In the genomic region with DNA sequence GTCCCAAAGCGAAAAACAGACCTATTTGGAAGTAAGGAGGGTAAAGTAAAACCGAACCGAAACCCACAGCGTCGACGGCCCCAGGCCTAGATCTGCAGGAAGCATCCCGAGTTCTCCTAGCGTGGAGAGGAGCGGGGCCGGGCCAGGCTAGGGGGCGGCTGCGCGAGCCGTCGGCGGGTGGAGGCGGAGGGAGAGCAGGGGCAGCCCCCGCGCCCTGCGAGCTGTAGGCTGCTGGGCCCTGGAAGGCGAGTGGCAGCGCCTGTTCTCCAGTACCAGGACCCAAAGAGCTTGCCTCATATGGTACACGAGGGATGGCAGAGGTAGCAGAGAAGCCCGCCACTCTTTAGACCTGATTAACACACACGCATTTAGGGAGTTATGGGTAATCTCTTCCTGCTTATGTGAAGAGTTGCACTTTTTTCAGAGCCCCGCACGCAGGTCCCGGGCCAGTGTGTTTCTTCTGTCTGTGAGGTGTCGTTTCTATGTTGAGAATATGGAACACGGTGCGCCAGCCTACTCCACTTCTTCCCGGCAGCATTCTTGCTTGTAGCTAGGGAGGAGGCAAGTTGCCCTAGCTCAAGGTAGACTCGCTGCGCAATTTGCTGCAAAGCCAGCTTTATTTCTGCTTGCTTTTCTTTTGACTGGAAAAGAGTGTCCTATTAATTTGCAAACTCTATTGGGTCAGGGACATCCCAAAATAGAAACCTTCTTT, we compare ENCODE assay signal across 8 cellular contexts.
DNase-seq lines count a peak whose midpoint lies in the region; ATAC-seq and TF ChIP-seq lines count a peak whose summit lies in the region.

No MANE protein-coding gene starts in this region.

- H3K9me3 ChIP-seq in OCI-LY3 (ENCODE audit: insufficient read depth, low read length) (no peaks in the 10 kb centered on the region), fibroblast of lung (ENCODE audit: control insufficient read depth, insufficient read depth, low read depth, low read length) (no peaks in the 10 kb centered on the region)

- H3K4me3 ChIP-seq in OCI-LY3 (ENCODE audit: low read length) (peak overlapping the region; percentile 17), fibroblast of lung (replicated peaks in 1 of 4; ENCODE audit: control extremely low read depth in 1 of 4, insufficient read depth in 1 of 4, low read depth in 3 of 4, low read length in 4 of 4) (peak overlapping the region; percentile 26 to 49 (median 37)), retinal pigment epithelial cell (ENCODE audit: low read length) (peak overlapping the region; percentile 31)

- no peaks in the 10 kb centered on the region for H3K36me3 ChIP-seq in OCI-LY3 (replicated peaks; ENCODE audit: low read depth, low read length)
- H3K36me3 ChIP-seq in fibroblast of lung (ENCODE audit: control insufficient read depth, insufficient read depth, low read length) = no peaks in the 10 kb centered on the region

- TF ChIP-seq CTCF in OCI-LY3 (IDR thresholded peaks at IDR 0.05; ENCODE audit: low read depth, low read length) = no peak
- no peak for TF ChIP-seq CTCF in fibroblast of lung (conservative IDR thresholded peaks at IDR 0.05 in 1 of 2, IDR thresholded peaks at IDR 0.05 in 1 of 2; ENCODE audit: low read depth in 1 of 2, low read length in 2 of 2)
- no peak for TF ChIP-seq CTCF in retinal pigment epithelial cell (conservative IDR thresholded peaks at IDR 0.05; ENCODE audit: low read depth, low read length)

- H3K4me2 ChIP-seq in OCI-LY3 (ENCODE audit: low read length) = peak overlapping the region; percentile 7; the same call in 1 of the 2 replicates
- H3K4me2 ChIP-seq in fibroblast of lung (ENCODE audit: extremely low read depth, insufficient read depth, low read length) = peak overlapping the region; percentile 71

- DNase-seq in fibroblast of lung (ENCODE audit: low read depth in 2 of 2) (no peak), retinal pigment epithelial cell (ENCODE audit: low read depth) (no peak), hepatic stellate cell (ENCODE audit: low spot score) (no peak), islet precursor cell (no peak), DMS79 (lab: John Stamatoyannopoulos, UW) (no peak)

- peak overlapping the region; percentile 31; the same call in 1 of the 2 replicates for H2AFZ ChIP-seq in OCI-LY3 (ENCODE audit: low read depth, low read length)
- peak overlapping the region; percentile 91 for H2AFZ ChIP-seq in fibroblast of lung (ENCODE audit: low read length)

- no peaks in the 10 kb centered on the region for H4K20me1 ChIP-seq in OCI-LY3 (ENCODE audit: insufficient read depth, low read length)
- no peaks in the 10 kb centered on the region for H4K20me1 ChIP-seq in fibroblast of lung (ENCODE audit: control insufficient read depth, extremely low read depth, insufficient read depth, low read length)

- H3K4me1 ChIP-seq in OCI-LY3 (ENCODE audit: low read length) (no peaks in the 10 kb centered on the region), fibroblast of lung (ENCODE audit: control insufficient read depth, extremely low read depth, insufficient read depth, low read length) (no peaks in the 10 kb centered on the region)

- H3K27ac ChIP-seq in OCI-LY3 (ENCODE audit: low read length) (no peak overlapping the region), fibroblast of lung (ENCODE audit: insufficient read depth, low read length) (no peak overlapping the region)

- H3K27me3 ChIP-seq in OCI-LY3 (ENCODE audit: low read depth, low read length) (peaks cover 5% of the 10 kb centered on the region), fibroblast of lung (ENCODE audit: control insufficient read depth, insufficient read depth, low read length) (peaks cover 4% of the 10 kb centered on the region)

- ATAC-seq in GM19023 (IDR thresholded peaks at IDR 0.05; ENCODE audit: unreplicated experiment) (peak; percentile 17), GM18873 (IDR thresholded peaks at IDR 0.05; ENCODE audit: low FRiP score, unreplicated experiment) (no peak)

- H3K9ac ChIP-seq in OCI-LY3 (ENCODE audit: low read length) = no peak overlapping the region
- H3K9ac ChIP-seq in fibroblast of lung (ENCODE audit: insufficient read depth, low read length) = peak overlapping the region; percentile 42

- H3K79me2 ChIP-seq in OCI-LY3 (ENCODE audit: low read length) = no peaks in the 10 kb centered on the region
- no peaks in the 10 kb centered on the region for H3K79me2 ChIP-seq in fibroblast of lung (ENCODE audit: control insufficient read depth, insufficient read depth, low read length)
